1 cellular context compared by ENCODE assay signal in the genomic region with DNA sequence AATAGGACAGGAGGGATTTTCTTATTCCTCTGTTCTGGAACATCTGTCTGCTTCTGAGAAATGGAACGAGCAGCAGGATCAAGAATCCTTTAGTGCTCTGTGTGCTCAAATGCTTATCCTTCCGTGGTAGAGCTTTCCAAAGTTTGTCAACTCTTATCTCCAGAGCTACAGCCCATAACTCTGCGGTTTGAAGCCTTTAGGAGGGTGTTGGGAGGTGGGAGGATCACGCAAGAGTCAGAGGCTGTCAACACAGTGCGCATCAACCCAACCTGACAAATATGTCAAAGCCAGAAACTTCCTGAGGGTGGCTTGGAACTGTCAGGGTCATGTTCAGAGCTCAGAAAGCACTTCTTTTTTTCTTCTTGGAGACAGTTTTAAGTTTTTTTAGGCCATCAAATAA.
TF ChIP-seq lines count a peak whose summit lies in the region.

No MANE protein-coding gene starts in this region.

TF ChIP-seq in K562, 482 proteins besides CTCF, POLR2A, EP300 and RAD21 (continued from another document and continues in another):
- TF ChIP-seq, protein P1, sequence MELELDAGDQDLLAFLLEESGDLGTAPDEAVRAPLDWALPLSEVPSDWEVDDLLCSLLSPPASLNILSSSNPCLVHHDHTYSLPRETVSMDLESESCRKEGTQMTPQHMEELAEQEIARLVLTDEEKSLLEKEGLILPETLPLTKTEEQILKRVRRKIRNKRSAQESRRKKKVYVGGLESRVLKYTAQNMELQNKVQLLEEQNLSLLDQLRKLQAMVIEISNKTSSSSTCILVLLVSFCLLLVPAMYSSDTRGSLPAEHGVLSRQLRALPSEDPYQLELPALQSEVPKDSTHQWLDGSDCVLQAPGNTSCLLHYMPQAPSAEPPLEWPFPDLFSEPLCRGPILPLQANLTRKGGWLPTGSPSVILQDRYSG (tag; conservative IDR thresholded peaks at IDR 0.05; ENCODE audit: low read depth): no peak
- TF ChIP-seq, protein P2, sequence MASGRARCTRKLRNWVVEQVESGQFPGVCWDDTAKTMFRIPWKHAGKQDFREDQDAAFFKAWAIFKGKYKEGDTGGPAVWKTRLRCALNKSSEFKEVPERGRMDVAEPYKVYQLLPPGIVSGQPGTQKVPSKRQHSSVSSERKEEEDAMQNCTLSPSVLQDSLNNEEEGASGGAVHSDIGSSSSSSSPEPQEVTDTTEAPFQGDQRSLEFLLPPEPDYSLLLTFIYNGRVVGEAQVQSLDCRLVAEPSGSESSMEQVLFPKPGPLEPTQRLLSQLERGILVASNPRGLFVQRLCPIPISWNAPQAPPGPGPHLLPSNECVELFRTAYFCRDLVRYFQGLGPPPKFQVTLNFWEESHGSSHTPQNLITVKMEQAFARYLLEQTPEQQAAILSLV (tag; IDR thresholded peaks at IDR 0.05): no peak
- TF ChIP-seq RFX1 (IDR thresholded peaks at IDR 0.05) (no peak), CCNT2 (IDR thresholded peaks at IDR 0.05; ENCODE audit: borderline replicate concordance, extremely low read depth, insufficient read length, low read depth, low read length) (peak; percentile 51), POLR3A (IDR thresholded peaks at IDR 0.05; ENCODE audit: borderline replicate concordance, extremely low read depth, insufficient read depth, insufficient read length) (no peak), JUN (IDR thresholded peaks at IDR 0.05; ENCODE audit: borderline replicate concordance, low read depth, low read length) (0 out of 2 replicates have a peak, but pooled peaks have one; percentile 19), JUN (CRISPR knock-in tag; IDR thresholded peaks at IDR 0.05; ENCODE audit: borderline replicate concordance) (no peak), SAP30 (IDR thresholded peaks at IDR 0.05; ENCODE audit: borderline replicate concordance, insufficient read depth, low read depth, low read length, poor library complexity, severe bottlenecking) (no peak), CC2D1A (IDR thresholded peaks at IDR 0.05) (no peak), CHD2 (IDR thresholded peaks at IDR 0.05; ENCODE audit: low read depth, low read length) (no peak), ELF2 (CRISPR knock-in tag; IDR thresholded peaks at IDR 0.05) (no peak), SRSF7 (optimal IDR thresholded peaks at IDR 0.05; ENCODE audit: low read depth, low read length) (no peak), TAF1 (IDR thresholded peaks at IDR 0.05; ENCODE audit: control insufficient read depth, extremely low read depth, insufficient read depth, low read length, severe bottlenecking) (no peak), SP2 (IDR thresholded peaks at IDR 0.05; ENCODE audit: extremely low read depth, low read depth, low read length, poor library complexity, severe bottlenecking) (no peak), ADNP (tag; IDR thresholded peaks at IDR 0.05) (no peak), OTX1 (CRISPR knock-in tag; IDR thresholded peaks at IDR 0.05) (no peak), TRIM24 (IDR thresholded peaks at IDR 0.05) (peak in 1 of 2 experiments; percentile 60; a peak in 2 of 4 replicates), RFX7 (CRISPR knock-in tag; IDR thresholded peaks at IDR 0.05) (no peak), RNF2 (IDR thresholded peaks at IDR 0.05) (peak; percentile 78; the same call in 1 of the 2 replicates), ZNF184 (CRISPR knock-in tag; IDR thresholded peaks at IDR 0.05) (no peak), SMARCA5 (IDR thresholded peaks at IDR 0.05) (no peak), POLR3G (IDR thresholded peaks at IDR 0.05; ENCODE audit: extremely low read depth, insufficient read length, insufficient replicate concordance) (no peak), KHSRP (IDR thresholded peaks at IDR 0.05) (no peak), MEF2D (tag; conservative IDR thresholded peaks at IDR 0.05; ENCODE audit: low read depth) (peak; percentile 45; the same call in 1 of the 2 replicates), MED1 (CRISPR knock-in tag; IDR thresholded peaks at IDR 0.05; ENCODE audit: borderline replicate concordance) (no peak), CXXC5 (CRISPR knock-in tag; IDR thresholded peaks at IDR 0.05) (peak; percentile 56), TOE1 (IDR thresholded peaks at IDR 0.05; ENCODE audit: borderline replicate concordance) (no peak), TOE1 (CRISPR knock-in tag; IDR thresholded peaks at IDR 0.05; ENCODE audit: borderline replicate concordance, low read depth) (no peak), TGIF2 (CRISPR knock-in tag; IDR thresholded peaks at IDR 0.05) (no peak), SP1 (CRISPR knock-in tag; IDR thresholded peaks at IDR 0.05) (peak; percentile 62; the same call in 1 of the 2 replicates)
- TF ChIP-seq, protein P3, sequence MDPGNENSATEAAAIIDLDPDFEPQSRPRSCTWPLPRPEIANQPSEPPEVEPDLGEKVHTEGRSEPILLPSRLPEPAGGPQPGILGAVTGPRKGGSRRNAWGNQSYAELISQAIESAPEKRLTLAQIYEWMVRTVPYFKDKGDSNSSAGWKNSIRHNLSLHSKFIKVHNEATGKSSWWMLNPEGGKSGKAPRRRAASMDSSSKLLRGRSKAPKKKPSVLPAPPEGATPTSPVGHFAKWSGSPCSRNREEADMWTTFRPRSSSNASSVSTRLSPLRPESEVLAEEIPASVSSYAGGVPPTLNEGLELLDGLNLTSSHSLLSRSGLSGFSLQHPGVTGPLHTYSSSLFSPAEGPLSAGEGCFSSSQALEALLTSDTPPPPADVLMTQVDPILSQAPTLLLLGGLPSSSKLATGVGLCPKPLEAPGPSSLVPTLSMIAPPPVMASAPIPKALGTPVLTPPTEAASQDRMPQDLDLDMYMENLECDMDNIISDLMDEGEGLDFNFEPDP (CRISPR knock-in tag; IDR thresholded peaks at IDR 0.05): no peak
- TF ChIP-seq, protein P4, sequence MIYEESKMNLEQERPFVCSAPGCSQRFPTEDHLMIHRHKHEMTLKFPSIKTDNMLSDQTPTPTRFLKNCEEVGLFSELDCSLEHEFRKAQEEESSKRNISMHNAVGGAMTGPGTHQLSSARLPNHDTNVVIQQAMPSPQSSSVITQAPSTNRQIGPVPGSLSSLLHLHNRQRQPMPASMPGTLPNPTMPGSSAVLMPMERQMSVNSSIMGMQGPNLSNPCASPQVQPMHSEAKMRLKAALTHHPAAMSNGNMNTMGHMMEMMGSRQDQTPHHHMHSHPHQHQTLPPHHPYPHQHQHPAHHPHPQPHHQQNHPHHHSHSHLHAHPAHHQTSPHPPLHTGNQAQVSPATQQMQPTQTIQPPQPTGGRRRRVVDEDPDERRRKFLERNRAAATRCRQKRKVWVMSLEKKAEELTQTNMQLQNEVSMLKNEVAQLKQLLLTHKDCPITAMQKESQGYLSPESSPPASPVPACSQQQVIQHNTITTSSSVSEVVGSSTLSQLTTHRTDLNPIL (CRISPR knock-in tag; IDR thresholded peaks at IDR 0.05): no peak
- TF ChIP-seq, protein P5, sequence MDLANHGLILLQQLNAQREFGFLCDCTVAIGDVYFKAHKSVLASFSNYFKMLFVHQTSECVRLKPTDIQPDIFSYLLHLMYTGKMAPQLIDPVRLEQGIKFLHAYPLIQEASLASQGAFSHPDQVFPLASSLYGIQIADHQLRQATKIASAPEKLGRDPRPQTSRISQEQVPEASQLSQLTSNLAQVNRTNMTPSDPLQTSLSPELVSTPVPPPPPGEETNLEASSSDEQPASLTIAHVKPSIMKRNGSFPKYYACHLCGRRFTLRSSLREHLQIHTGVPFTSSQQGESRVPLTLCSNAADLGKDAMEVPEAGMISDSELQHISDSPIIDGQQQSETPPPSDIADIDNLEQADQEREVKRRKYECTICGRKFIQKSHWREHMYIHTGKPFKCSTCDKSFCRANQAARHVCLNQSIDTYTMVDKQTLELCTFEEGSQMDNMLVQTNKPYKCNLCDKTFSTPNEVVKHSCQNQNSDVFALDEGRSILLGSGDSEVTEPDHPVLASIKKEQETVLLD (IDR thresholded peaks at IDR 0.05): no peak
- TF ChIP-seq, protein P6, sequence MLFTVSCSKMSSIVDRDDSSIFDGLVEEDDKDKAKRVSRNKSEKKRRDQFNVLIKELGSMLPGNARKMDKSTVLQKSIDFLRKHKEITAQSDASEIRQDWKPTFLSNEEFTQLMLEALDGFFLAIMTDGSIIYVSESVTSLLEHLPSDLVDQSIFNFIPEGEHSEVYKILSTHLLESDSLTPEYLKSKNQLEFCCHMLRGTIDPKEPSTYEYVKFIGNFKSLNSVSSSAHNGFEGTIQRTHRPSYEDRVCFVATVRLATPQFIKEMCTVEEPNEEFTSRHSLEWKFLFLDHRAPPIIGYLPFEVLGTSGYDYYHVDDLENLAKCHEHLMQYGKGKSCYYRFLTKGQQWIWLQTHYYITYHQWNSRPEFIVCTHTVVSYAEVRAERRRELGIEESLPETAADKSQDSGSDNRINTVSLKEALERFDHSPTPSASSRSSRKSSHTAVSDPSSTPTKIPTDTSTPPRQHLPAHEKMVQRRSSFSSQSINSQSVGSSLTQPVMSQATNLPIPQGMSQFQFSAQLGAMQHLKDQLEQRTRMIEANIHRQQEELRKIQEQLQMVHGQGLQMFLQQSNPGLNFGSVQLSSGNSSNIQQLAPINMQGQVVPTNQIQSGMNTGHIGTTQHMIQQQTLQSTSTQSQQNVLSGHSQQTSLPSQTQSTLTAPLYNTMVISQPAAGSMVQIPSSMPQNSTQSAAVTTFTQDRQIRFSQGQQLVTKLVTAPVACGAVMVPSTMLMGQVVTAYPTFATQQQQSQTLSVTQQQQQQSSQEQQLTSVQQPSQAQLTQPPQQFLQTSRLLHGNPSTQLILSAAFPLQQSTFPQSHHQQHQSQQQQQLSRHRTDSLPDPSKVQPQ (CRISPR knock-in tag; IDR thresholded peaks at IDR 0.05; ENCODE audit: borderline replicate concordance): no peak
- TF ChIP-seq, protein P7, sequence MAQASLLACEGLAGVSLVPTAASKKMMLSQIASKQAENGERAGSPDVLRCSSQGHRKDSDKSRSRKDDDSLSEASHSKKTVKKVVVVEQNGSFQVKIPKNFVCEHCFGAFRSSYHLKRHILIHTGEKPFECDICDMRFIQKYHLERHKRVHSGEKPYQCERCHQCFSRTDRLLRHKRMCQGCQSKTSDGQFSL (CRISPR knock-in tag; IDR thresholded peaks at IDR 0.05): no peak
- TF ChIP-seq, protein P7 (tag; IDR thresholded peaks at IDR 0.05): no peak
- TF ChIP-seq, protein P8, sequence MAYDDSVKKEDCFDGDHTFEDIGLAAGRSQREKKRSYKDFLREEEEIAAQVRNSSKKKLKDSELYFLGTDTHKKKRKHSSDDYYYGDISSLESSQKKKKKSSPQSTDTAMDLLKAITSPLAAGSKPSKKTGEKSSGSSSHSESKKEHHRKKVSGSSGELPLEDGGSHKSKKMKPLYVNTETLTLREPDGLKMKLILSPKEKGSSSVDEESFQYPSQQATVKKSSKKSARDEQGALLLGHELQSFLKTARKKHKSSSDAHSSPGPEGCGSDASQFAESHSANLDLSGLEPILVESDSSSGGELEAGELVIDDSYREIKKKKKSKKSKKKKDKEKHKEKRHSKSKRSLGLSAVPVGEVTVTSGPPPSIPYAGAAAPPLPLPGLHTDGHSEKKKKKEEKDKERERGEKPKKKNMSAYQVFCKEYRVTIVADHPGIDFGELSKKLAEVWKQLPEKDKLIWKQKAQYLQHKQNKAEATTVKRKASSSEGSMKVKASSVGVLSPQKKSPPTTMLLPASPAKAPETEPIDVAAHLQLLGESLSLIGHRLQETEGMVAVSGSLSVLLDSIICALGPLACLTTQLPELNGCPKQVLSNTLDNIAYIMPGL (CRISPR knock-in tag; IDR thresholded peaks at IDR 0.05): no peak
- TF ChIP-seq, protein P9, sequence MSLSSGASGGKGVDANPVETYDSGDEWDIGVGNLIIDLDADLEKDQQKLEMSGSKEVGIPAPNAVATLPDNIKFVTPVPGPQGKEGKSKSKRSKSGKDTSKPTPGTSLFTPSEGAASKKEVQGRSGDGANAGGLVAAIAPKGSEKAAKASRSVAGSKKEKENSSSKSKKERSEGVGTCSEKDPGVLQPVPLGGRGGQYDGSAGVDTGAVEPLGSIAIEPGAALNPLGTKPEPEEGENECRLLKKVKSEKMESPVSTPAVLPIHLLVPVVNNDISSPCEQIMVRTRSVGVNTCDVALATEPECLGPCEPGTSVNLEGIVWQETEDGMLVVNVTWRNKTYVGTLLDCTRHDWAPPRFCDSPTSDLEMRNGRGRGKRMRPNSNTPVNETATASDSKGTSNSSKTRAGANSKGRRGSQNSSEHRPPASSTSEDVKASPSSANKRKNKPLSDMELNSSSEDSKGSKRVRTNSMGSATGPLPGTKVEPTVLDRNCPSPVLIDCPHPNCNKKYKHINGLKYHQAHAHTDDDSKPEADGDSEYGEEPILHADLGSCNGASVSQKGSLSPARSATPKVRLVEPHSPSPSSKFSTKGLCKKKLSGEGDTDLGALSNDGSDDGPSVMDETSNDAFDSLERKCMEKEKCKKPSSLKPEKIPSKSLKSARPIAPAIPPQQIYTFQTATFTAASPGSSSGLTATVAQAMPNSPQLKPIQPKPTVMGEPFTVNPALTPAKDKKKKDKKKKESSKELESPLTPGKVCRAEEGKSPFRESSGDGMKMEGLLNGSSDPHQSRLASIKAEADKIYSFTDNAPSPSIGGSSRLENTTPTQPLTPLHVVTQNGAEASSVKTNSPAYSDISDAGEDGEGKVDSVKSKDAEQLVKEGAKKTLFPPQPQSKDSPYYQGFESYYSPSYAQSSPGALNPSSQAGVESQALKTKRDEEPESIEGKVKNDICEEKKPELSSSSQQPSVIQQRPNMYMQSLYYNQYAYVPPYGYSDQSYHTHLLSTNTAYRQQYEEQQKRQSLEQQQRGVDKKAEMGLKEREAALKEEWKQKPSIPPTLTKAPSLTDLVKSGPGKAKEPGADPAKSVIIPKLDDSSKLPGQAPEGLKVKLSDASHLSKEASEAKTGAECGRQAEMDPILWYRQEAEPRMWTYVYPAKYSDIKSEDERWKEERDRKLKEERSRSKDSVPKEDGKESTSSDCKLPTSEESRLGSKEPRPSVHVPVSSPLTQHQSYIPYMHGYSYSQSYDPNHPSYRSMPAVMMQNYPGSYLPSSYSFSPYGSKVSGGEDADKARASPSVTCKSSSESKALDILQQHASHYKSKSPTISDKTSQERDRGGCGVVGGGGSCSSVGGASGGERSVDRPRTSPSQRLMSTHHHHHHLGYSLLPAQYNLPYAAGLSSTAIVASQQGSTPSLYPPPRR (CRISPR knock-in tag; IDR thresholded peaks at IDR 0.05; ENCODE audit: borderline replicate concordance): peak; percentile 82; the same call in 1 of the 2 replicates
- TF ChIP-seq, protein P10, sequence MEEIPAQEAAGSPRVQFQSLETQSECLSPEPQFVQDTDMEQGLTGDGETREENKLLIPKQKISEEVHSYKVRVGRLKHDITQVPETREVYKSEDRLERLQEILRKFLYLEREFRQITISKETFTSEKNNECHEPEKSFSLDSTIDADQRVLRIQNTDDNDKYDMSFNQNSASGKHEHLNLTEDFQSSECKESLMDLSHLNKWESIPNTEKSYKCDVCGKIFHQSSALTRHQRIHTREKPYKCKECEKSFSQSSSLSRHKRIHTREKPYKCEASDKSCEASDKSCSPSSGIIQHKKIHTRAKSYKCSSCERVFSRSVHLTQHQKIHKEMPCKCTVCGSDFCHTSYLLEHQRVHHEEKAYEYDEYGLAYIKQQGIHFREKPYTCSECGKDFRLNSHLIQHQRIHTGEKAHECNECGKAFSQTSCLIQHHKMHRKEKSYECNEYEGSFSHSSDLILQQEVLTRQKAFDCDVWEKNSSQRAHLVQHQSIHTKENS (CRISPR knock-in tag; IDR thresholded peaks at IDR 0.05): no peak
- TF ChIP-seq, protein P11, sequence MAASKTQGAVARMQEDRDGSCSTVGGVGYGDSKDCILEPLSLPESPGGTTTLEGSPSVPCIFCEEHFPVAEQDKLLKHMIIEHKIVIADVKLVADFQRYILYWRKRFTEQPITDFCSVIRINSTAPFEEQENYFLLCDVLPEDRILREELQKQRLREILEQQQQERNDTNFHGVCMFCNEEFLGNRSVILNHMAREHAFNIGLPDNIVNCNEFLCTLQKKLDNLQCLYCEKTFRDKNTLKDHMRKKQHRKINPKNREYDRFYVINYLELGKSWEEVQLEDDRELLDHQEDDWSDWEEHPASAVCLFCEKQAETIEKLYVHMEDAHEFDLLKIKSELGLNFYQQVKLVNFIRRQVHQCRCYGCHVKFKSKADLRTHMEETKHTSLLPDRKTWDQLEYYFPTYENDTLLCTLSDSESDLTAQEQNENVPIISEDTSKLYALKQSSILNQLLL (CRISPR knock-in tag; IDR thresholded peaks at IDR 0.05; ENCODE audit: borderline replicate concordance): no peak
